Comparison of ENCODE assay signal across 10 cellular contexts in the genomic region with DNA sequence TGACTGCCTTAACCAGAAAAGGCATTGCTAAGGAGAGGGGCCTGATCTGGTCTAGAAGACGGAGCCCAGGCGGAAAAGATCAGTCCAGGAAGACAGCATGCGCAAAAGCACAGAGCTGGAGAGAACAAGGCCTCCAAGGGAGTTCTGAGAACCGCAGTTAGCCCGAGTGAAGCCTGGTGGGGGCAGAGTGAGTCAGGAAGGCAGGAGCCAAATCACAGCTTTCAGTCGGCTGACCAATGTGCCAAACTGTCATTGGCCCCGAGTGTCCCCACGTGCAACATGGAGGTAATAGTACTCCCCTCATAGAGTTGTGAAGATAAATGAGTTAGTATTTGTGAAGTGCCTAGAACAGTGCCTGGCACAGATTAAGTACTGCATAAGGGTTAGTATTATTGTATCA. TPM values are rescaled to one million over a fixed set of nuclear protein-coding genes. Genes with fewer than 3 reads are reported as not detected.
DNase-seq lines count a peak whose midpoint lies in the region; ATAC-seq, FAIRE-seq and TF ChIP-seq lines count a peak whose summit lies in the region.
"Had no signal": no experiment of that assay in that cellular context is flagged by ENCODE, and none has a peak within 500 bp of the region (broad histone marks: within the 10 kb centered on the region; RNA-seq: fewer than 3 reads in every experiment).

No MANE protein-coding gene starts in this region.

- peak overlapping the region; percentile 88; the same call in 1 of the 2 replicates for H2BK15ac ChIP-seq in H1 (ENCODE audit: low read length)

- peak overlapping the region; percentile 82 to 95 for H3K4me2 ChIP-seq in H1 (ENCODE audit: insufficient read depth in 1 of 2, low read depth in 2 of 2, low read length in 2 of 2)

- peak in 1 of 3 experiments; percentile 9; a peak in 1 of 4 replicates for TF ChIP-seq CTCF in H1 (IDR thresholded peaks at IDR 0.05; ENCODE audit: control extremely low read depth in 1 of 3, insufficient read depth in 1 of 3, low read depth in 1 of 3, low read length in 3 of 3)
- no peak for TF ChIP-seq CTCF in mucosa of descending colon (IDR thresholded peaks at IDR 0.05)
- no peak for TF ChIP-seq CTCF in upper lobe of right lung (IDR thresholded peaks at IDR 0.05)

- POLR2A ChIA-PET in H1 (lab: Charles Lee; ENCODE audit: partially characterized antibody) = interaction anchor here (1.2 to 5.0 kb wide), 4 partner anchors 9 to 34 kb away, joined by 3 to 29 read pairs (median 4); no protein-coding TSS in a partner anchor

- H2BK120ac ChIP-seq in H1 (replicated peaks; ENCODE audit: low read depth, low read length) = no peak overlapping the region

- H3K4me1 ChIP-seq in H1 (replicated peaks in 1 of 4; ENCODE audit: control insufficient read depth in 3 of 4, insufficient read depth in 4 of 4, low read length in 3 of 4) (peaks cover 4 to 7% (median 4%) of the 10 kb centered on the region in 4 experiments; a peak in 5 of 7 replicates), mucosa of descending colon (ENCODE audit: low read depth) (no peaks in the 10 kb centered on the region), upper lobe of right lung (peaks cover 9% of the 10 kb centered on the region)

- TF ChIP-seq EP300 in H1 (IDR thresholded peaks at IDR 0.05; ENCODE audit: borderline replicate concordance in 1 of 2, low read depth in 2 of 2, low read length in 2 of 2) = no peak

- peak overlapping the region; percentile 87 for H2BK12ac ChIP-seq in H1 (ENCODE audit: low read depth, low read length)

- H2AK5ac ChIP-seq in H1 (ENCODE audit: low read depth, low read length) = no peak overlapping the region

- H3K14ac ChIP-seq in H1 (ENCODE audit: insufficient read length) = no peak overlapping the region

- H4K5ac ChIP-seq in H1 (ENCODE audit: insufficient read length, low read depth, low read length) = no peak overlapping the region

- H4K91ac ChIP-seq in H1 (replicated peaks; ENCODE audit: insufficient read length, low read length) = no peak overlapping the region

- H3K56ac ChIP-seq in H1 (replicated peaks; ENCODE audit: insufficient read length, low read depth, low read length) = no peak overlapping the region

- H3K4me3 ChIP-seq in H1 (ENCODE audit: extremely low read depth in 1 of 4, insufficient read depth in 2 of 4, low read depth in 3 of 4, low read length in 4 of 4) (peak overlapping the region in 2 of 4 experiments; percentile 93 to 100; a peak in 3 of 8 replicates), mucosa of descending colon (no peak overlapping the region), upper lobe of right lung (no peak overlapping the region)

- no peak for FAIRE-seq in H1 (lab: Jason Lieb, UNC)

- H2AFZ ChIP-seq in H1 (ENCODE audit: low read length) = no peak overlapping the region

- no peaks in the 10 kb centered on the region; a peak in 2 of 7 replicates for H3K27me3 ChIP-seq in H1 (replicated peaks in 1 of 4; ENCODE audit: control insufficient read depth in 3 of 4, extremely low read depth in 1 of 4, insufficient read depth in 3 of 4, low read length in 3 of 4)
- no peaks in the 10 kb centered on the region for H3K27me3 ChIP-seq in upper lobe of right lung

- intact Hi-C loops in mucosa of descending colon (cut with DNase I, micrococcal nuclease) (no loop called here), upper lobe of right lung (cut with DNase I) (no loop called here)

- peak; percentile 14 to 18 for ATAC-seq in activated naive CD4-positive, alpha-beta T cell treated with anti-CD3 and anti-CD28 coated beads, Interleukin-2, amount 50 U/mL, for 72 hours
- peak; percentile 2 for ATAC-seq in mucosa of descending colon
- ATAC-seq in upper lobe of right lung = no peak
- no peak for ATAC-seq in HG02588 (IDR thresholded peaks at IDR 0.05; ENCODE audit: unreplicated experiment)
- ATAC-seq in HG03097 (IDR thresholded peaks at IDR 0.05; ENCODE audit: low FRiP score, unreplicated experiment) = no peak

- no peak overlapping the region for H2BK5ac ChIP-seq in H1 (ENCODE audit: low read depth, low read length)

- DNase-seq in activated naive CD4-positive, alpha-beta T cell treated with anti-CD3 and anti-CD28 coated beads, Interleukin-2, amount 50 U/mL, for 72 hours (ENCODE audit: low spot score in 2 of 2) = no peak
- no peak for DNase-seq in activated naive CD4-positive, alpha-beta T cell treated with Interleukin-2 at 50 U/mL for 16 hours
- DNase-seq in H1 (ENCODE audit: low read depth in 1 of 2, low spot score in 2 of 2) (no peak), mucosa of descending colon (peak in 1 of 3 donors; percentile 38), upper lobe of right lung (no peak), HT-29 (ENCODE audit: low spot score) (no peak)
- DNase-seq: cortex of kidney, OCI-M1 had no signal

- H3K27ac ChIP-seq in H1 (ENCODE audit: low read depth, low read length) (0 out of 2 replicates have a peak overlapping the region, but pooled peaks have one; percentile 35), upper lobe of right lung (peak overlapping the region; percentile 19)

- H3K9me3 Mint-ChIP-seq in activated naive CD4-positive, alpha-beta T cell treated with anti-CD3 and anti-CD28 coated beads, Interleukin-2, amount 50 U/mL, for 72 hours = peaks cover 0 to 7% of the 10 kb centered on the region in 2 donors

- WGBS in H1 (ENCODE audit: extremely low coverage in 1 of 2, insufficient coverage in 1 of 2, insufficient read length in 1 of 2, insufficient replicate concordance in 2 of 2, low coverage in 1 of 2, low lambda C conversion rate in 2 of 2, missing lambda C conversion rate in 1 of 2), 2 experiments = 66% methylated on average over 8 of the region's 8 CpGs; no CpG with 5 or more reads in 1 of the 2 experiments

- peaks cover 8% of the 10 kb centered on the region; the same call in 1 of the 2 replicates for H3K23me2 ChIP-seq in H1 (ENCODE audit: low read depth, low read length)

- TF ChIP-seq RAD21 in H1 (IDR thresholded peaks at IDR 0.05 in 1 of 2, conservative IDR thresholded peaks at IDR 0.05 in 1 of 2; ENCODE audit: low read depth in 2 of 2, low read length in 2 of 2) = no peak

- 0 out of 2 replicates have a peak overlapping the region, but pooled peaks have one; percentile 61 for H2BK20ac ChIP-seq in H1 (ENCODE audit: low read length)

- H3K23ac ChIP-seq in H1 (ENCODE audit: insufficient read length) = no peak overlapping the region

- H3K9ac ChIP-seq in H1 (replicated peaks in 1 of 4; ENCODE audit: extremely low read depth in 1 of 4, low read depth in 3 of 4, low read length in 3 of 4) = peak overlapping the region in 1 of 4 experiments; percentile 4; a peak in 2 of 7 replicates

- peak overlapping the region in 1 of 2 donors; percentile 5 for H3K27ac Mint-ChIP-seq in activated naive CD4-positive, alpha-beta T cell treated with anti-CD3 and anti-CD28 coated beads, Interleukin-2, amount 50 U/mL, for 72 hours

- H3K36me3 Mint-ChIP-seq in activated naive CD4-positive, alpha-beta T cell treated with anti-CD3 and anti-CD28 coated beads, Interleukin-2, amount 50 U/mL, for 72 hours = no peaks in the 10 kb centered on the region

- no peak overlapping the region for H4K8ac ChIP-seq in H1 (ENCODE audit: extremely low read depth, insufficient read depth, low read length)

- H3K4ac ChIP-seq in H1 (replicated peaks; ENCODE audit: insufficient read length, low read depth, low read length) = no peak overlapping the region

- CTCF ChIA-PET in H1 (lab: Charles Lee; ENCODE audit: partially characterized antibody) = interaction anchor here (0.6 to 5.1 kb wide), 7 partner anchors 12 to 88 kb away, joined by 3 to 23 read pairs (median 3); no protein-coding TSS in a partner anchor

- no peaks in the 10 kb centered on the region for H4K20me1 ChIP-seq in H1 (replicated peaks in 1 of 2; ENCODE audit: control insufficient read depth in 1 of 2, insufficient read depth in 2 of 2, low read length in 2 of 2)

- H3K9me3 ChIP-seq in H1 (ENCODE audit: insufficient read depth in 2 of 2, low read depth in 1 of 2, low read length in 1 of 2) (no peaks in the 10 kb centered on the region), mucosa of descending colon (no peaks in the 10 kb centered on the region), upper lobe of right lung (no peaks in the 10 kb centered on the region)

- H3K79me2 ChIP-seq in H1 (ENCODE audit: control insufficient read depth in 1 of 2, insufficient read depth in 2 of 2, low read length in 2 of 2) = no peaks in the 10 kb centered on the region

- no peak for TF ChIP-seq POLR2A in H1 (IDR thresholded peaks at IDR 0.05; ENCODE audit: control extremely low read depth in 1 of 2, low read depth in 2 of 2, low read length in 2 of 2)

- H3K36me3 ChIP-seq in H1 (ENCODE audit: control insufficient read depth in 2 of 4, insufficient read depth in 4 of 4, low read length in 3 of 4) = no peaks in the 10 kb centered on the region
- no peaks in the 10 kb centered on the region for H3K36me3 ChIP-seq in mucosa of descending colon (ENCODE audit: low read depth)
- H3K36me3 ChIP-seq in upper lobe of right lung = no peaks in the 10 kb centered on the region

- H3K79me1 ChIP-seq in H1 (ENCODE audit: low read depth, low read length) = peaks cover 3% of the 10 kb centered on the region

- H3K18ac ChIP-seq in H1 (ENCODE audit: extremely low read depth, low read length) = no peak overlapping the region; the same call in 1 of the 2 replicates

TF ChIP-seq in H1, 55 proteins besides CTCF, POLR2A, EP300 and RAD21:
- no peak for TF ChIP-seq FOSL1 (IDR thresholded peaks at IDR 0.05; ENCODE audit: insufficient read depth, low read depth, low read length)
- no peak for TF ChIP-seq ZNF274 (IDR thresholded peaks at IDR 0.05; ENCODE audit: borderline replicate concordance, extremely low read depth, low read length)
- TF ChIP-seq POU5F1 (IDR thresholded peaks at IDR 0.05; ENCODE audit: low read depth, low read length) = no peak
- TF ChIP-seq HDAC2 (IDR thresholded peaks at IDR 0.05; ENCODE audit: borderline replicate concordance in 1 of 2, low read depth in 2 of 2, low read length in 2 of 2) = no peak
- no peak for TF ChIP-seq GABPA (IDR thresholded peaks at IDR 0.05; ENCODE audit: borderline replicate concordance, insufficient read depth, low read length)

RNA-seq across cellular contexts. Expression of a gene that starts 1.2 kb away (rescaled TPM):
- 1 to 10 TPM in 1 of 2 donors, under 1 TPM in 1; 0.43 to 1.0 TPM for total RNA-seq in activated naive CD4-positive, alpha-beta T cell treated with anti-CD3 and anti-CD28 coated beads, Interleukin-2, amount 50 U/mL, for 72 hours
- 13.0 and 14.2 TPM in 2 replicates for total RNA-seq in H1 (2021; fragmentation: NEBNext Ultra II Directional; extraction: Animal tissue kit (Norgen Biotek cat#: 25700))
- polyA plus RNA-seq in H1 (2011; rRNA removed) = 7.4 and 9.5 TPM in 2 replicates
- polyA plus RNA-seq in H1 (2011; cell fraction: cytosol; rRNA removed) = 9.8 TPM
- 7.4 TPM for polyA plus RNA-seq in H1 (2011; cell fraction: nucleus; rRNA removed)
- 10.9 to 16.1 TPM (median 14.7 TPM) in 4 replicates for polyA plus RNA-seq in H1 (2012, experiment 1 of 2)
- polyA plus RNA-seq in H1 (2012, experiment 2 of 2) = 0.64 TPM
- 10.9 TPM for polyA plus RNA-seq in H1 (2013, experiment 1 of 2)
- polyA plus RNA-seq in H1 (2013, experiment 2 of 2) = 11.1 TPM
- 6.3 and 13.5 TPM in 2 replicates for polyA minus RNA-seq in H1 (2011; rRNA and poly(A)+ RNA removed)
- 3.7 TPM for polyA minus RNA-seq in H1 (2011; cell fraction: cytosol; rRNA and poly(A)+ RNA removed)
- 14.7 TPM for polyA minus RNA-seq in H1 (2011; cell fraction: nucleus; rRNA and poly(A)+ RNA removed)
- total RNA-seq in mucosa of descending colon = 10 to 100 TPM in 1 of 3 donors, 1 to 10 TPM in 2; 4.3 to 84.2 (median 6.3) TPM
- 6.1 TPM for total RNA-seq in upper lobe of right lung
- total RNA-seq in HT-29 (2014; rRNA removed; shearing (Covaris generic)) = 0.05 and 0.23 TPM in 2 replicates

Comparison
In these comparisons a context has a peak if more than half of its experiments do, and no peak if none do; other contexts are left out.
1. ATAC-seq: peak in activated naive CD4-positive, alpha-beta T cell treated with anti-CD3 and anti-CD28 coated beads, Interleukin-2, amount 50 U/mL, for 72 hours (2 of 2) and mucosa of descending colon (single experiment); none in upper lobe of right lung (single experiment), HG02588 (single experiment) and HG03097 (single experiment).